ENCODE assay signal across 26 cellular contexts in the genomic region with DNA sequence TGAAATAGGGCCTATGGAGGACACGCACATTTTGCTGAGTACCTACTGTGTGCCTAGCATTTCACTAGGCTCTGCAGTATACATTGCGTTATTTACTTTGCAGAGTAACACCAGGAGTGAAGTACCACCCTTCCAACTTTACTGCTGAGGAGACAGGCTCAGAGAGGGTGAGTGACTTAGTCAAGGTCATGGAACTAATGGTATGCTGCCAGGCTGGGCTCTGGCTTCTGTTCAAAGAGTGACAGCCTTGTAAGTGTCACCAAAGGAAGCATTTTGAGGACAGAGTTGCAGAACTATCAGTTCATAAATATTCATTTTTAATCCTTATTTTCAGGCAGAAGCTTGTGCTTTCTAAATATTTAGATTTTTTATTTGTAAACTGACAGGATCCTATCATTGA.
"Had no signal": no experiment of that assay in that cellular context is flagged by ENCODE, and none has a peak within 500 bp of the region (broad histone marks: within the 10 kb centered on the region; RNA-seq: fewer than 3 reads in every experiment).

No MANE protein-coding gene starts in this region.

- H3K36me3 ChIP-seq: esophagus squamous epithelium, gastrocnemius medialis, heart right ventricle, left lung, lower lobe of right lung had no signal

- H3K27me3 ChIP-seq: gastrocnemius medialis had no signal

- H3K27ac ChIP-seq: coronary artery, dorsolateral prefrontal cortex, epithelial cell of prostate, esophagus squamous epithelium, gastrocnemius medialis, heart right ventricle, left lung, lower lobe of right lung had no signal

- FAIRE-seq: colon, endometrium, islet of Langerhans, keratinocyte had no signal

- H3K4me1 ChIP-seq: esophagus squamous epithelium, gastrocnemius medialis, heart right ventricle, left lung, lower lobe of right lung had no signal

- H3K9me3 ChIP-seq: esophagus squamous epithelium, gastrocnemius medialis, heart right ventricle, left lung, lower lobe of right lung, mucosa of descending colon had no signal

- DNase-seq: dermis blood vessel endothelial cell; dorsolateral prefrontal cortex; effector CD4-positive, alpha-beta T cell; effector memory CD4-positive, alpha-beta T cell; erythroblast; esophagus squamous epithelium; foreskin fibroblast; foreskin melanocyte; gastrocnemius medialis; glutamatergic neuron; head of caudate nucleus; hippocampal formation; left cardiac atrium; left lung; left ventricle myocardium superior; lower lobe of right lung; mesenchymal stem cell; mucosa of descending colon; naive B cell had no signal

- H3K4me3 ChIP-seq: coronary artery, dorsolateral prefrontal cortex, esophagus squamous epithelium, gastrocnemius medialis, heart right ventricle, left lung, lower lobe of right lung, mucosa of descending colon had no signal
